ENCODE assay signal across 25 cellular contexts in genomic region chr5:117692606-117693005, GRCh38.
"Had no signal": no experiment of that assay in that cellular context is flagged by ENCODE, and none has a peak within 500 bp of the region (broad histone marks: within the 10 kb centered on the region; RNA-seq: fewer than 3 reads in every experiment).

No MANE protein-coding gene starts in this region.

- H3K4me1 ChIP-seq: colonic mucosa, esophagus muscularis mucosa, esophagus squamous epithelium, foreskin keratinocyte, gastrocnemius medialis, gastroesophageal sphincter, heart left ventricle had no signal

- DNase-seq: colonic mucosa; cortex of kidney; dermis blood vessel endothelial cell; dorsolateral prefrontal cortex; effector CD4-positive, alpha-beta T cell; effector CD8-positive, alpha-beta T cell; effector memory CD4-positive, alpha-beta T cell; effector memory CD8-positive, alpha-beta T cell; endodermal cell; erythroblast; esophagus squamous epithelium; foreskin fibroblast; foreskin keratinocyte; foreskin melanocyte; gastrocnemius medialis; glutamatergic neuron; head of caudate nucleus; heart left ventricle; heart right ventricle had no signal

- H3K27me3 ChIP-seq: colonic mucosa, dorsolateral prefrontal cortex, esophagus muscularis mucosa, esophagus squamous epithelium, foreskin keratinocyte, gastrocnemius medialis, gastroesophageal sphincter, heart left ventricle, heart right ventricle, hepatocyte had no signal

- H3K4me3 ChIP-seq: colonic mucosa, coronary artery, dorsolateral prefrontal cortex, esophagus muscularis mucosa, esophagus squamous epithelium, gastrocnemius medialis, gastroesophageal sphincter, heart left ventricle, heart right ventricle, hepatocyte had no signal

- H2AFZ ChIP-seq: hepatocyte had no signal

- H3K4me2 ChIP-seq: hepatocyte had no signal

- ATAC-seq: effector memory CD8-positive, alpha-beta T cell; esophagus mucosa; foreskin keratinocyte; gastrocnemius medialis; gastroesophageal sphincter; heart left ventricle; heart right ventricle had no signal

- H3K36me3 ChIP-seq: colonic mucosa, esophagus muscularis mucosa, esophagus squamous epithelium, gastrocnemius medialis, gastroesophageal sphincter, heart left ventricle, heart right ventricle had no signal

- H3K9me3 ChIP-seq: colonic mucosa, esophagus muscularis mucosa, esophagus squamous epithelium, gastrocnemius medialis, gastroesophageal sphincter, heart left ventricle, heart right ventricle had no signal

- H3K79me2 ChIP-seq: hepatocyte had no signal

- H3K27ac ChIP-seq: colonic mucosa, coronary artery, dorsolateral prefrontal cortex, epithelial cell of prostate, esophagus muscularis mucosa, esophagus squamous epithelium, foreskin keratinocyte, gastrocnemius medialis, gastroesophageal sphincter, heart left ventricle, heart right ventricle, hepatocyte had no signal
